ENCODE assay signal across 18 cellular contexts in genomic region chr12:123059501-123059900, GRCh38.
DNase-seq lines count a peak whose midpoint lies in the region; ATAC-seq and TF ChIP-seq lines count a peak whose summit lies in the region.
"Had no signal": no experiment of that assay in that cellular context is flagged by ENCODE, and none has a peak within 500 bp of the region (broad histone marks: within the 10 kb centered on the region; RNA-seq: fewer than 3 reads in every experiment).

No MANE protein-coding gene starts in this region.

- peaks cover 50% of the 10 kb centered on the region for H3K4me1 ChIP-seq in Panc1 (ENCODE audit: control insufficient read depth, insufficient read depth, low read length)
- H3K4me1 ChIP-seq in left ventricle myocardium inferior, result peaks cover 69% of the 10 kb centered on the region
- H3K4me1 ChIP-seq in thymus (ENCODE audit: control insufficient read depth, insufficient read depth, low read length), result peaks cover 65% of the 10 kb centered on the region
- peaks cover 24% of the 10 kb centered on the region for H3K4me1 ChIP-seq in MM.1S (ENCODE audit: low read length)

- CTCF ChIA-PET in Panc1 (lab: Charles Lee), result interaction anchor here (0.5 kb wide), 1 partner anchor 576 kb away, joined by 9 read pairs; no protein-coding TSS in a partner anchor

- H3F3A ChIP-seq in MM.1S (ENCODE audit: insufficient read depth, low read length), result no peaks in the 10 kb centered on the region

- DNase-seq in NCI-H510A treated with DMSO at 0.1 percent for 48 hours (lab: John Stamatoyannopoulos, UW) (peak; percentile 81), NCI-H510A (lab: John Stamatoyannopoulos, UW) (no peak), Panc1 (ENCODE audit: low read depth, low spot score) (no peak), left ventricle myocardium inferior (no peak), MM.1S (no peak), osteocyte (ENCODE audit: extremely low spot score, unreplicated experiment) (no peak)
- DNase-seq: DMS153; foreskin keratinocyte; islet precursor cell; naive thymus-derived CD8-positive, alpha-beta T cell; small intestine had no signal

- POLR2A ChIA-PET in Panc1 (lab: Charles Lee), result no interaction called here

- H3K9me3 ChIP-seq in Panc1 (ENCODE audit: control insufficient read depth, insufficient read depth, low read depth, low read length) (no peaks in the 10 kb centered on the region), left ventricle myocardium inferior (replicated peaks) (no peaks in the 10 kb centered on the region), thymus (ENCODE audit: control insufficient read depth) (no peaks in the 10 kb centered on the region), MM.1S (replicated peaks; ENCODE audit: insufficient read depth, low read length) (no peaks in the 10 kb centered on the region)

- no TSS peak for BruUV-seq in Panc1 (replicated peaks; lab: Mats Ljungman, UMichigan)

- no peaks in the 10 kb centered on the region for H3K79me2 ChIP-seq in MM.1S (ENCODE audit: low read length)

- WGBS in thymus, result 80% methylated on average over 1 of the region's 1 CpG

- H3K9me2 ChIP-seq in MM.1S (replicated peaks; ENCODE audit: insufficient read depth, low read length), result no peaks in the 10 kb centered on the region

- no peak for TF ChIP-seq CTCF in Panc1 (IDR thresholded peaks at IDR 0.05)
- no peak for TF ChIP-seq CTCF in left ventricle myocardium inferior (IDR thresholded peaks at IDR 0.05; ENCODE audit: borderline replicate concordance)
- no peak for TF ChIP-seq CTCF in MM.1S (IDR thresholded peaks at IDR 0.05; ENCODE audit: low read length)
- no peak for TF ChIP-seq CTCF in osteocyte (IDR thresholded peaks at IDR 0.05)

- H3K9me3 Mint-ChIP-seq in osteocyte (ENCODE audit: unreplicated experiment), result no peaks in the 10 kb centered on the region
- H3K9me3 Mint-ChIP-seq: activated naive CD4-positive, alpha-beta T cell treated with anti-CD3 and anti-CD28 coated beads, Interleukin-2, amount 50 U/mL, for 24 hours; naive thymus-derived CD8-positive, alpha-beta T cell; type B pancreatic cell had no signal

- H3K4me3 ChIP-seq in Panc1 (ENCODE audit: low read depth in 2 of 2, low read length in 2 of 2) (no peak overlapping the region), left ventricle myocardium inferior (no peak overlapping the region), thymus (ENCODE audit: low read length) (no peak overlapping the region), MM.1S (ENCODE audit: low read length) (no peak overlapping the region)
- H3K4me3 ChIP-seq: coronary artery had no signal

- no peaks in the 10 kb centered on the region for H3K27me3 Mint-ChIP-seq in osteocyte (ENCODE audit: unreplicated experiment)
- H3K27me3 Mint-ChIP-seq: activated naive CD4-positive, alpha-beta T cell treated with anti-CD3 and anti-CD28 coated beads, Interleukin-2, amount 50 U/mL, for 24 hours; naive thymus-derived CD8-positive, alpha-beta T cell; type B pancreatic cell had no signal

- H3K27ac Mint-ChIP-seq in osteocyte (ENCODE audit: unreplicated experiment), result no peak overlapping the region
- H3K27ac Mint-ChIP-seq: activated naive CD4-positive, alpha-beta T cell treated with anti-CD3 and anti-CD28 coated beads, Interleukin-2, amount 50 U/mL, for 24 hours; type B pancreatic cell had no signal

- H3K4me3 Mint-ChIP-seq in osteocyte (ENCODE audit: unreplicated experiment), result no peak overlapping the region
- H3K4me3 Mint-ChIP-seq: activated naive CD4-positive, alpha-beta T cell treated with anti-CD3 and anti-CD28 coated beads, Interleukin-2, amount 50 U/mL, for 24 hours; naive thymus-derived CD8-positive, alpha-beta T cell; type B pancreatic cell had no signal

- no peaks in the 10 kb centered on the region for H4K20me1 ChIP-seq in MM.1S (ENCODE audit: insufficient read depth, low read length)

- H3K27ac ChIP-seq in Panc1 (ENCODE audit: low read length), result 0 out of 2 replicates have a peak overlapping the region, but pooled peaks have one; percentile 29
- peak overlapping the region; percentile 94 for H3K27ac ChIP-seq in left ventricle myocardium inferior (replicated peaks)
- H3K27ac ChIP-seq in thymus (ENCODE audit: low read depth), result peak overlapping the region; percentile 47
- no peak overlapping the region for H3K27ac ChIP-seq in MM.1S (ENCODE audit: low read length)
- H3K27ac ChIP-seq: foreskin keratinocyte, HL-60, VCaP had no signal

- H3K4me2 ChIP-seq in MM.1S (ENCODE audit: low read depth, low read length), result no peak overlapping the region

- H3K36me3 ChIP-seq in Panc1 (ENCODE audit: control insufficient read depth, insufficient read depth, low read length) (no peaks in the 10 kb centered on the region), left ventricle myocardium inferior (no peaks in the 10 kb centered on the region), thymus (ENCODE audit: control insufficient read depth, insufficient read depth) (peaks cover 44% of the 10 kb centered on the region), MM.1S (replicated peaks; ENCODE audit: insufficient read depth, low read length) (no peaks in the 10 kb centered on the region)

- H3K36me3 Mint-ChIP-seq in osteocyte (ENCODE audit: unreplicated experiment), result no peaks in the 10 kb centered on the region
- H3K36me3 Mint-ChIP-seq: type B pancreatic cell had no signal

- no peaks in the 10 kb centered on the region for H3K27me3 ChIP-seq in Panc1 (ENCODE audit: control insufficient read depth, insufficient read depth, low read length)
- no peaks in the 10 kb centered on the region for H3K27me3 ChIP-seq in left ventricle myocardium inferior (ENCODE audit: low read depth)
- H3K27me3 ChIP-seq in thymus (ENCODE audit: control insufficient read depth, insufficient read depth), result no peaks in the 10 kb centered on the region
- no peaks in the 10 kb centered on the region for H3K27me3 ChIP-seq in MM.1S (replicated peaks; ENCODE audit: insufficient read depth, low read length)
- H3K27me3 ChIP-seq: foreskin keratinocyte had no signal

- H2AFZ ChIP-seq in MM.1S (ENCODE audit: low read length), result no peak overlapping the region

- in situ Hi-C loops in Panc1 (cut with HindIII; ENCODE audit: low pct_unique_long_range_greater_than_20kb, low sequenced_read_pairs), result no loop called here

- H3K4me1 Mint-ChIP-seq in osteocyte (ENCODE audit: unreplicated experiment), result peaks cover 49% of the 10 kb centered on the region

- ATAC-seq in Panc1, result no peak
- no peak for ATAC-seq in GM21390 (IDR thresholded peaks at IDR 0.05; ENCODE audit: unreplicated experiment)
- ATAC-seq: foreskin keratinocyte; naive thymus-derived CD8-positive, alpha-beta T cell had no signal

- H3K9ac ChIP-seq in MM.1S (ENCODE audit: low read length), result no peak overlapping the region

- intact Hi-C loops in Panc1 (cut with micrococcal nuclease; ENCODE audit: unreplicated experiment) (no loop called here), left ventricle myocardium inferior (cut with micrococcal nuclease) (no loop called here)
